In the genomic region with DNA sequence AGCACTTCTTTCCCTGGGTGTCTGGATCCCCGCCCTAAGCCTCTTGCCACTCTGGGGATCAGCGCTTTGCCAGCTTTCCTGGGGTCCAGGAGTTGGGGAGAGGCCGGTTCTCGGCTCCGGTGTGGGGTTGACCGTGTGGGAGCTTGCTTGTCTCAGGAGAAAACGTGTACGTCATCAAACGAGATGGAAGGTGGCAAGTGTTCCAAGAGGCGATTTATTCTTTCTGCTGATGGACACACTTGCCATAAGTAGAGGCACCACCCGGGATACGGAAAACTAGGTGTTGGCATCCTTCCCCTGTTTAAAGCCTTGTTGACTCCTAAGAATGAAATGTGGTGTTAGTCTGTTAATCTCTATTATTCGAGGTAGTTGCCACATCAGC, we compare ENCODE assay signal across 8 cellular contexts. TPM values are rescaled to one million over a fixed set of nuclear protein-coding genes. Genes with fewer than 3 reads are reported as not detected.
A peak's percentile ranks its signal among the peaks of the same experiment; 100 is the strongest.
DNase-seq lines count a peak whose midpoint lies in the region; ATAC-seq and TF ChIP-seq lines count a peak whose summit lies in the region.

No MANE protein-coding gene starts in this region.

- peaks cover 35% of the 10 kb centered on the region for H4K20me1 ChIP-seq in OCI-LY7 (ENCODE audit: insufficient read depth, low read length)

- no peak for TF ChIP-seq CTCF in heart left ventricle (IDR thresholded peaks at IDR 0.05)
- TF ChIP-seq CTCF in OCI-LY7 (conservative IDR thresholded peaks at IDR 0.05; ENCODE audit: low read length) = no peak
- TF ChIP-seq CTCF in endodermal cell (conservative IDR thresholded peaks at IDR 0.05) = no peak
- no peak for TF ChIP-seq CTCF in osteocyte (IDR thresholded peaks at IDR 0.05)

- H3K9me3 ChIP-seq in heart left ventricle (no peaks in the 10 kb centered on the region), OCI-LY7 (ENCODE audit: low read length) (no peaks in the 10 kb centered on the region), endodermal cell (ENCODE audit: control insufficient read depth, low read length) (no peaks in the 10 kb centered on the region)

- H3K4me3 Mint-ChIP-seq in endodermal cell (peak overlapping the region; percentile 91), osteocyte (ENCODE audit: unreplicated experiment) (peak overlapping the region; percentile 97)

- POLR2A ChIA-PET in OCI-LY7 (lab: Charles Lee) = interaction anchor here (0.8 to 1.2 kb wide), 4 partner anchors 10 to 211 kb away, joined by 3 to 5 read pairs (median 4); no protein-coding TSS in a partner anchor

- no peaks in the 10 kb centered on the region for H3K9me2 ChIP-seq in OCI-LY7 (ENCODE audit: insufficient read depth, low read length)

- H3K79me2 ChIP-seq in OCI-LY7 (ENCODE audit: insufficient read depth, low read depth, low read length) = peaks cover 89% of the 10 kb centered on the region

- TSS peak; percentile 87 for BruUV-seq in OCI-LY7 (replicated peaks; lab: Mats Ljungman, UMichigan)

- peak overlapping the region; percentile 78 for H3K4me2 ChIP-seq in OCI-LY7 (ENCODE audit: low read length)

- H3K27me3 ChIP-seq in heart left ventricle (no peaks in the 10 kb centered on the region), endodermal cell (ENCODE audit: control insufficient read depth, insufficient read depth, low read length, poor library complexity, severe bottlenecking) (no peaks in the 10 kb centered on the region)

- peak overlapping the region; percentile 86 for H2AFZ ChIP-seq in OCI-LY7 (ENCODE audit: low read length)

- H3K4me3 ChIP-seq in heart left ventricle = peak overlapping the region; percentile 47 to 96 (median 86)
- H3K4me3 ChIP-seq in OCI-LY7 (ENCODE audit: low read depth, low read length, poor library complexity, severe bottlenecking) = peak overlapping the region; percentile 100
- H3K4me3 ChIP-seq in endodermal cell (ENCODE audit: low read length) = peak overlapping the region; percentile 96

- DNase-seq in heart left ventricle (no peak), Right ventricle myocardium superior (no peak), OCI-LY7 (ENCODE audit: low spot score) (no peak), endodermal cell (no peak), osteocyte (ENCODE audit: extremely low spot score, unreplicated experiment) (no peak), nucleus accumbens (lab: John Stamatoyannopoulos, UW) (no peak)
- no peak for DNase-seq in stimulated activated naive CD4-positive, alpha-beta T cell treated with Interleukin-2 at 50 U/mL for 16 hours (lab: John Stamatoyannopoulos, UW)

- peak in 1 of 2 donors; percentile 17 for TF ChIP-seq POLR2A in heart left ventricle (IDR thresholded peaks at IDR 0.05)

- H3K9ac ChIP-seq in endodermal cell (ENCODE audit: extremely low read depth, low read length, poor library complexity, severe bottlenecking) = peak overlapping the region; percentile 96

- H3K27ac Mint-ChIP-seq in endodermal cell = peak overlapping the region; percentile 98
- peak overlapping the region; percentile 98 for H3K27ac Mint-ChIP-seq in osteocyte (ENCODE audit: unreplicated experiment)

- ATAC-seq in heart left ventricle (no peak), Right ventricle myocardium superior (ENCODE audit: poor library complexity) (no peak), HG02973 (IDR thresholded peaks at IDR 0.05; ENCODE audit: unreplicated experiment) (no peak)

- H3K27me3 Mint-ChIP-seq in endodermal cell (ENCODE audit: insufficient read depth) = no peaks in the 10 kb centered on the region
- H3K27me3 Mint-ChIP-seq in osteocyte (ENCODE audit: unreplicated experiment) = no peaks in the 10 kb centered on the region

- peaks cover 48% of the 10 kb centered on the region for H3K36me3 Mint-ChIP-seq in endodermal cell (ENCODE audit: low read depth)
- H3K36me3 Mint-ChIP-seq in osteocyte (ENCODE audit: unreplicated experiment) = peaks cover 21% of the 10 kb centered on the region

- no peaks in the 10 kb centered on the region for H3K9me3 Mint-ChIP-seq in endodermal cell
- no peaks in the 10 kb centered on the region for H3K9me3 Mint-ChIP-seq in osteocyte (ENCODE audit: unreplicated experiment)

- H3K27ac ChIP-seq in heart left ventricle (peak overlapping the region; percentile 82 to 97 (median 91)), OCI-LY7 (ENCODE audit: low read depth, low read length, poor library complexity, severe bottlenecking) (peak overlapping the region; percentile 85), endodermal cell (ENCODE audit: low read depth, low read length) (peak overlapping the region; percentile 84)

- 0 to 1% (median 0%) methylated on average over 10 to 13 of the region's 13 CpGs for WGBS in heart left ventricle, 4 donors
- 1% methylated on average over 11 to 13 of the region's 13 CpGs for WGBS in endodermal cell (ENCODE audit: insufficient coverage in 1 of 2, insufficient read length in 1 of 2), 2 experiments

- CTCF ChIA-PET in OCI-LY7 (lab: Charles Lee; ENCODE audit: unreplicated experiment) = interaction anchor here (1.0 kb wide), 1 partner anchor 9 kb away, joined by 4 read pairs; no protein-coding TSS in a partner anchor

- peaks cover 7 to 42% (median 22%) of the 10 kb centered on the region in 12 donors for H3K4me1 ChIP-seq in heart left ventricle
- peaks cover 47% of the 10 kb centered on the region for H3K4me1 ChIP-seq in OCI-LY7 (ENCODE audit: insufficient read depth, low read length, poor library complexity, severe bottlenecking)
- H3K4me1 ChIP-seq in endodermal cell (ENCODE audit: control insufficient read depth, insufficient read depth, low read length) = no peaks in the 10 kb centered on the region

- intact Hi-C loops in heart left ventricle (cut with DNase I) = loop anchor here in 1 of 10 donors (2.0 kb wide), 1 partner anchor 119 kb away; a partner anchor contains a TSS
- intact Hi-C loops in Right ventricle myocardium superior (cut with DNase I) = no loop called here
- intact Hi-C loops in OCI-LY7 (cut with micrococcal nuclease; ENCODE audit: unreplicated experiment) = loop anchor here (10.0 kb wide), 3 partner anchors 199 to 1019 kb away; a partner anchor contains a TSS

- peaks cover 0 to 32% (median 29%) of the 10 kb centered on the region in 9 donors for H3K36me3 ChIP-seq in heart left ventricle
- peaks cover 59% of the 10 kb centered on the region for H3K36me3 ChIP-seq in OCI-LY7 (ENCODE audit: insufficient read depth, low read length)
- H3K36me3 ChIP-seq in endodermal cell (ENCODE audit: control insufficient read depth, insufficient read depth, low read length) = peaks cover 49% of the 10 kb centered on the region

- H3K4me1 Mint-ChIP-seq in endodermal cell (peaks cover 37% of the 10 kb centered on the region), osteocyte (ENCODE audit: unreplicated experiment) (peaks cover 32% of the 10 kb centered on the region)

RNA-seq across cellular contexts. Expression of a gene that starts 0.3 kb away (rescaled TPM):
- total RNA-seq in heart left ventricle = 1 to 10 TPM; 1.8 to 5.4 (median 2.6) TPM
- 1 to 10 TPM in 1 of 2 donors, under 1 TPM in 1; 0.53 to 4.7 TPM for polyA plus RNA-seq in heart left ventricle
- total RNA-seq in Right ventricle myocardium superior = 2.5 TPM
- 36.9 and 37.4 TPM in 2 replicates for total RNA-seq in OCI-LY7 (2014; rRNA removed; shearing (Covaris generic))
- 49.0 and 50.2 TPM in 2 replicates for total RNA-seq in OCI-LY7 (2022)
- 10 to 100 TPM; 37.3 to 44.2 TPM for total RNA-seq in endodermal cell
- 41.3 TPM for polyA plus RNA-seq in endodermal cell (2013, experiment 1 of 2)
- polyA plus RNA-seq in endodermal cell (2013, experiment 2 of 2) = 36.1 TPM
- 13.7 and 13.8 TPM in 2 replicates for total RNA-seq in osteocyte

RNA-seq across cellular contexts. Expression of a gene that starts 0.8 kb away (rescaled TPM):
- total RNA-seq in heart left ventricle (1,000 to 10,000 TPM; 1,009 to 1,685 (median 1,364) TPM), Right ventricle myocardium superior (1,324 TPM), OCI-LY7 (2022) (4,316 and 4,489 TPM in 2 replicates), endodermal cell (1,000 to 10,000 TPM; 2,700 to 3,227 TPM), osteocyte (2,560 and 2,646 TPM in 2 replicates)
- polyA plus RNA-seq in heart left ventricle = 1,000 to 10,000 TPM; 1,143 to 4,065 TPM
- total RNA-seq in OCI-LY7 (2014; rRNA removed; shearing (Covaris generic)) = 5,185 and 5,381 TPM in 2 replicates
- polyA plus RNA-seq in endodermal cell (2013, experiment 1 of 2) = 4,331 TPM
- 4,059 TPM for polyA plus RNA-seq in endodermal cell (2013, experiment 2 of 2)

RNA-seq across cellular contexts. Expression of a gene that starts 7.9 kb away (rescaled TPM):
- total RNA-seq in heart left ventricle = 10 to 100 TPM; 25.4 to 38.6 (median 28.3) TPM
- 10 to 100 TPM; 30.0 to 59.5 TPM for polyA plus RNA-seq in heart left ventricle
- total RNA-seq in Right ventricle myocardium superior = 39.6 TPM
- total RNA-seq in OCI-LY7 (2014; rRNA removed; shearing (Covaris generic)) = 30.7 and 32.6 TPM in 2 replicates
- total RNA-seq in OCI-LY7 (2022) = 25.7 and 26.5 TPM in 2 replicates
- 10 to 100 TPM; 25.4 to 27.4 TPM for total RNA-seq in endodermal cell
- polyA plus RNA-seq in endodermal cell (2013, experiment 1 of 2) = 22.0 TPM
- 25.3 TPM for polyA plus RNA-seq in endodermal cell (2013, experiment 2 of 2)
- 20.8 and 24.8 TPM in 2 replicates for total RNA-seq in osteocyte
